Comparison of ENCODE assay signal across 1 cellular context in the genomic region with DNA sequence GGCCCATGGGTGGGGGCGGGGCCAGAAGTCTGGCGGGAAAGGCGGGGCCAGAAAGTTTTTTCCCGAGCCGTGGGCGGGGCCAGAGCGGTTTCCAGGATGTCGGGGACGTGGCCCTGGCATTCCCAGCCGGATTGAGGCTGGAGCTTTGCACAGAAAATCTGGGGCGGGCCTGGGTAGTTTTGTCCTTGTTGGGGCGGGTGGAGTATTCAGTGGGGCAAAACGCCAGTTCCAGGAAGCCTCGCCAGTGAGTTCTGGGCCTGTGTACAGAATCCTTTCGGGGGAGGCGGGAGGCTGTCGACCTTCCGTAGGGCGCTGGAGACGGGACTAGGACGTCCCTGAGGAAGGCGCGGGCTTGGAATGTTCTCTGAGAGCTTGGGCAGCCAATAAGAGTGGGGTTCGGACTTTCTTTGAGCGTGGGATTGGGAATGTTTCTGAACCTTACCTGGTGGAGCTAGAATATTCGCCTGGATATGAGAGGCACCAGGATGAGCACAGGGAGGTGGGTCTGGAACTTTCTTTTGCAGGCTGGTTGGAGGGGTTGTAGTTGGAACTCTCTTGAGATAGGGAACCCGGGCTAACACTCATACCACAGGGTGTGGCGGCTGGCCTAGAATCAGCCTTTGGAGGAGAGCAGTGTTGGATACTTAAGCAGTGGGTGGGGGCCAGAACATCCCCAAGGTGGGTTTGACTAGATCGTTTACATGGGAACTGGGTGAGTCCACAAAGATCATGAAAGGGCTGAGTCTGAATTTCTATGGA.
A peak's percentile ranks its signal among the peaks of the same experiment; 100 is the strongest.
TF ChIP-seq lines count a peak whose summit lies in the region.

No MANE protein-coding gene starts in this region.

TF ChIP-seq in HepG2, 621 proteins besides CTCF, POLR2A, EP300 and RAD21 (continued from another document and continues in another):
- no peak for TF ChIP-seq HOXD1 (CRISPR knock-in tag; IDR thresholded peaks at IDR 0.05)
- TF ChIP-seq, protein P1, sequence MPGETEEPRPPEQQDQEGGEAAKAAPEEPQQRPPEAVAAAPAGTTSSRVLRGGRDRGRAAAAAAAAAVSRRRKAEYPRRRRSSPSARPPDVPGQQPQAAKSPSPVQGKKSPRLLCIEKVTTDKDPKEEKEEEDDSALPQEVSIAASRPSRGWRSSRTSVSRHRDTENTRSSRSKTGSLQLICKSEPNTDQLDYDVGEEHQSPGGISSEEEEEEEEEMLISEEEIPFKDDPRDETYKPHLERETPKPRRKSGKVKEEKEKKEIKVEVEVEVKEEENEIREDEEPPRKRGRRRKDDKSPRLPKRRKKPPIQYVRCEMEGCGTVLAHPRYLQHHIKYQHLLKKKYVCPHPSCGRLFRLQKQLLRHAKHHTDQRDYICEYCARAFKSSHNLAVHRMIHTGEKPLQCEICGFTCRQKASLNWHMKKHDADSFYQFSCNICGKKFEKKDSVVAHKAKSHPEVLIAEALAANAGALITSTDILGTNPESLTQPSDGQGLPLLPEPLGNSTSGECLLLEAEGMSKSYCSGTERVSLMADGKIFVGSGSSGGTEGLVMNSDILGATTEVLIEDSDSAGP (CRISPR knock-in tag; IDR thresholded peaks at IDR 0.05; ENCODE audit: borderline replicate concordance), result peak; percentile 20; the same call in 1 of the 2 replicates
- 0 out of 2 replicates have a peak, but pooled peaks have one; percentile 28 for TF ChIP-seq ZNF792 (CRISPR knock-in tag; IDR thresholded peaks at IDR 0.05)
- peak; percentile 65; the same call in 1 of the 3 replicates for TF ChIP-seq MXI1 (IDR thresholded peaks at IDR 0.05; ENCODE audit: borderline replicate concordance, low read depth, low read length)
- TF ChIP-seq TBX3 (IDR thresholded peaks at IDR 0.05; ENCODE audit: borderline replicate concordance), result no peak
- TF ChIP-seq ZNF839 (CRISPR knock-in tag; IDR thresholded peaks at IDR 0.05; ENCODE audit: borderline replicate concordance), result peak; percentile 69; the same call in 1 of the 2 replicates
- TF ChIP-seq, protein P2, sequence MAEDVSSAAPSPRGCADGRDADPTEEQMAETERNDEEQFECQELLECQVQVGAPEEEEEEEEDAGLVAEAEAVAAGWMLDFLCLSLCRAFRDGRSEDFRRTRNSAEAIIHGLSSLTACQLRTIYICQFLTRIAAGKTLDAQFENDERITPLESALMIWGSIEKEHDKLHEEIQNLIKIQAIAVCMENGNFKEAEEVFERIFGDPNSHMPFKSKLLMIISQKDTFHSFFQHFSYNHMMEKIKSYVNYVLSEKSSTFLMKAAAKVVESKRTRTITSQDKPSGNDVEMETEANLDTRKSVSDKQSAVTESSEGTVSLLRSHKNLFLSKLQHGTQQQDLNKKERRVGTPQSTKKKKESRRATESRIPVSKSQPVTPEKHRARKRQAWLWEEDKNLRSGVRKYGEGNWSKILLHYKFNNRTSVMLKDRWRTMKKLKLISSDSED (CRISPR knock-in tag; IDR thresholded peaks at IDR 0.05), result no peak
- no peak for TF ChIP-seq RORA (CRISPR knock-in tag; IDR thresholded peaks at IDR 0.05)
- TF ChIP-seq, protein P3, sequence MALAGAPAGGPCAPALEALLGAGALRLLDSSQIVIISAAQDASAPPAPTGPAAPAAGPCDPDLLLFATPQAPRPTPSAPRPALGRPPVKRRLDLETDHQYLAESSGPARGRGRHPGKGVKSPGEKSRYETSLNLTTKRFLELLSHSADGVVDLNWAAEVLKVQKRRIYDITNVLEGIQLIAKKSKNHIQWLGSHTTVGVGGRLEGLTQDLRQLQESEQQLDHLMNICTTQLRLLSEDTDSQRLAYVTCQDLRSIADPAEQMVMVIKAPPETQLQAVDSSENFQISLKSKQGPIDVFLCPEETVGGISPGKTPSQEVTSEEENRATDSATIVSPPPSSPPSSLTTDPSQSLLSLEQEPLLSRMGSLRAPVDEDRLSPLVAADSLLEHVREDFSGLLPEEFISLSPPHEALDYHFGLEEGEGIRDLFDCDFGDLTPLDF (CRISPR knock-in tag; IDR thresholded peaks at IDR 0.05), result 0 out of 2 replicates have a peak, but pooled peaks have one; percentile 45
- TF ChIP-seq ZNF766 (CRISPR knock-in tag; IDR thresholded peaks at IDR 0.05; ENCODE audit: borderline replicate concordance), result 0 out of 2 replicates have a peak, but pooled peaks have one; percentile 43
- TF ChIP-seq, protein P4, sequence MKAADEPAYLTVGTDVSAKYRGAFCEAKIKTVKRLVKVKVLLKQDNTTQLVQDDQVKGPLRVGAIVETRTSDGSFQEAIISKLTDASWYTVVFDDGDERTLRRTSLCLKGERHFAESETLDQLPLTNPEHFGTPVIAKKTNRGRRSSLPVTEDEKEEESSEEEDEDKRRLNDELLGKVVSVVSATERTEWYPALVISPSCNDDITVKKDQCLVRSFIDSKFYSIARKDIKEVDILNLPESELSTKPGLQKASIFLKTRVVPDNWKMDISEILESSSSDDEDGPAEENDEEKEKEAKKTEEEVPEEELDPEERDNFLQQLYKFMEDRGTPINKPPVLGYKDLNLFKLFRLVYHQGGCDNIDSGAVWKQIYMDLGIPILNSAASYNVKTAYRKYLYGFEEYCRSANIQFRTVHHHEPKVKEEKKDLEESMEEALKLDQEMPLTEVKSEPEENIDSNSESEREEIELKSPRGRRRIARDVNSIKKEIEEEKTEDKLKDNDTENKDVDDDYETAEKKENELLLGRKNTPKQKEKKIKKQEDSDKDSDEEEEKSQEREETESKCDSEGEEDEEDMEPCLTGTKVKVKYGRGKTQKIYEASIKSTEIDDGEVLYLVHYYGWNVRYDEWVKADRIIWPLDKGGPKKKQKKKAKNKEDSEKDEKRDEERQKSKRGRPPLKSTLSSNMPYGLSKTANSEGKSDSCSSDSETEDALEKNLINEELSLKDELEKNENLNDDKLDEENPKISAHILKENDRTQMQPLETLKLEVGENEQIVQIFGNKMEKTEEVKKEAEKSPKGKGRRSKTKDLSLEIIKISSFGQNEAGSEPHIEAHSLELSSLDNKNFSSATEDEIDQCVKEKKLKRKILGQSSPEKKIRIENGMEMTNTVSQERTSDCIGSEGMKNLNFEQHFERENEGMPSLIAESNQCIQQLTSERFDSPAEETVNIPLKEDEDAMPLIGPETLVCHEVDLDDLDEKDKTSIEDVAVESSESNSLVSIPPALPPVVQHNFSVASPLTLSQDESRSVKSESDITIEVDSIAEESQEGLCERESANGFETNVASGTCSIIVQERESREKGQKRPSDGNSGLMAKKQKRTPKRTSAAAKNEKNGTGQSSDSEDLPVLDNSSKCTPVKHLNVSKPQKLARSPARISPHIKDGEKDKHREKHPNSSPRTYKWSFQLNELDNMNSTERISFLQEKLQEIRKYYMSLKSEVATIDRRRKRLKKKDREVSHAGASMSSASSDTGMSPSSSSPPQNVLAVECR (CRISPR knock-in tag; IDR thresholded peaks at IDR 0.05; ENCODE audit: borderline replicate concordance), result peak; percentile 70; the same call in 1 of the 2 replicates
- no peak for TF ChIP-seq ZSCAN30 (CRISPR knock-in tag; IDR thresholded peaks at IDR 0.05)
- TF ChIP-seq, protein P5, sequence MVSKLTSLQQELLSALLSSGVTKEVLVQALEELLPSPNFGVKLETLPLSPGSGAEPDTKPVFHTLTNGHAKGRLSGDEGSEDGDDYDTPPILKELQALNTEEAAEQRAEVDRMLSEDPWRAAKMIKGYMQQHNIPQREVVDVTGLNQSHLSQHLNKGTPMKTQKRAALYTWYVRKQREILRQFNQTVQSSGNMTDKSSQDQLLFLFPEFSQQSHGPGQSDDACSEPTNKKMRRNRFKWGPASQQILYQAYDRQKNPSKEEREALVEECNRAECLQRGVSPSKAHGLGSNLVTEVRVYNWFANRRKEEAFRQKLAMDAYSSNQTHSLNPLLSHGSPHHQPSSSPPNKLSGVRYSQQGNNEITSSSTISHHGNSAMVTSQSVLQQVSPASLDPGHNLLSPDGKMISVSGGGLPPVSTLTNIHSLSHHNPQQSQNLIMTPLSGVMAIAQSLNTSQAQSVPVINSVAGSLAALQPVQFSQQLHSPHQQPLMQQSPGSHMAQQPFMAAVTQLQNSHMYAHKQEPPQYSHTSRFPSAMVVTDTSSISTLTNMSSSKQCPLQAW (CRISPR knock-in tag; IDR thresholded peaks at IDR 0.05), result peak; percentile 52
- TF ChIP-seq PAWR (CRISPR knock-in tag; IDR thresholded peaks at IDR 0.05; ENCODE audit: borderline replicate concordance), result no peak
- no peak for TF ChIP-seq HHEX (CRISPR knock-in tag; IDR thresholded peaks at IDR 0.05)
- TF ChIP-seq PTBP1 (IDR thresholded peaks at IDR 0.05; ENCODE audit: low read depth, low read length, poor library complexity, severe bottlenecking), result no peak
- TF ChIP-seq ERF (CRISPR knock-in tag; IDR thresholded peaks at IDR 0.05), result peak; percentile 21
- TF ChIP-seq, protein P6, sequence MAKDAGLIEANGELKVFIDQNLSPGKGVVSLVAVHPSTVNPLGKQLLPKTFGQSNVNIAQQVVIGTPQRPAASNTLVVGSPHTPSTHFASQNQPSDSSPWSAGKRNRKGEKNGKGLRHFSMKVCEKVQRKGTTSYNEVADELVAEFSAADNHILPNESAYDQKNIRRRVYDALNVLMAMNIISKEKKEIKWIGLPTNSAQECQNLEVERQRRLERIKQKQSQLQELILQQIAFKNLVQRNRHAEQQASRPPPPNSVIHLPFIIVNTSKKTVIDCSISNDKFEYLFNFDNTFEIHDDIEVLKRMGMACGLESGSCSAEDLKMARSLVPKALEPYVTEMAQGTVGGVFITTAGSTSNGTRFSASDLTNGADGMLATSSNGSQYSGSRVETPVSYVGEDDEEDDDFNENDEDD (CRISPR knock-in tag; IDR thresholded peaks at IDR 0.05; ENCODE audit: borderline replicate concordance), result no peak; the same call in 1 of the 2 replicates
- TF ChIP-seq, protein P7, sequence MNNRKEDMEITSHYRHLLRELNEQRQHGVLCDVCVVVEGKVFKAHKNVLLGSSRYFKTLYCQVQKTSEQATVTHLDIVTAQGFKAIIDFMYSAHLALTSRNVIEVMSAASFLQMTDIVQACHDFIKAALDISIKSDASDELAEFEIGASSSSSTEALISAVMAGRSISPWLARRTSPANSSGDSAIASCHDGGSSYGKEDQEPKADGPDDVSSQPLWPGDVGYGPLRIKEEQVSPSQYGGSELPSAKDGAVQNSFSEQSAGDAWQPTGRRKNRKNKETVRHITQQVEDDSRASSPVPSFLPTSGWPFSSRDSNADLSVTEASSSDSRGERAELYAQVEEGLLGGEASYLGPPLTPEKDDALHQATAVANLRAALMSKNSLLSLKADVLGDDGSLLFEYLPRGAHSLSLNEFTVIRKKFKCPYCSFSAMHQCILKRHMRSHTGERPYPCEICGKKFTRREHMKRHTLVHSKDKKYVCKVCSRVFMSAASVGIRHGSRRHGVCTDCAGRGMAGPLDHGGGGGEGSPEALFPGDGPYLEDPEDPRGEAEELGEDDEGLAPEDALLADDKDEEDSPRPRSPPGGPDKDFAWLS (CRISPR knock-in tag; IDR thresholded peaks at IDR 0.05; ENCODE audit: borderline replicate concordance), result peak; percentile 35; the same call in 1 of the 2 replicates
- TF ChIP-seq, protein P8, sequence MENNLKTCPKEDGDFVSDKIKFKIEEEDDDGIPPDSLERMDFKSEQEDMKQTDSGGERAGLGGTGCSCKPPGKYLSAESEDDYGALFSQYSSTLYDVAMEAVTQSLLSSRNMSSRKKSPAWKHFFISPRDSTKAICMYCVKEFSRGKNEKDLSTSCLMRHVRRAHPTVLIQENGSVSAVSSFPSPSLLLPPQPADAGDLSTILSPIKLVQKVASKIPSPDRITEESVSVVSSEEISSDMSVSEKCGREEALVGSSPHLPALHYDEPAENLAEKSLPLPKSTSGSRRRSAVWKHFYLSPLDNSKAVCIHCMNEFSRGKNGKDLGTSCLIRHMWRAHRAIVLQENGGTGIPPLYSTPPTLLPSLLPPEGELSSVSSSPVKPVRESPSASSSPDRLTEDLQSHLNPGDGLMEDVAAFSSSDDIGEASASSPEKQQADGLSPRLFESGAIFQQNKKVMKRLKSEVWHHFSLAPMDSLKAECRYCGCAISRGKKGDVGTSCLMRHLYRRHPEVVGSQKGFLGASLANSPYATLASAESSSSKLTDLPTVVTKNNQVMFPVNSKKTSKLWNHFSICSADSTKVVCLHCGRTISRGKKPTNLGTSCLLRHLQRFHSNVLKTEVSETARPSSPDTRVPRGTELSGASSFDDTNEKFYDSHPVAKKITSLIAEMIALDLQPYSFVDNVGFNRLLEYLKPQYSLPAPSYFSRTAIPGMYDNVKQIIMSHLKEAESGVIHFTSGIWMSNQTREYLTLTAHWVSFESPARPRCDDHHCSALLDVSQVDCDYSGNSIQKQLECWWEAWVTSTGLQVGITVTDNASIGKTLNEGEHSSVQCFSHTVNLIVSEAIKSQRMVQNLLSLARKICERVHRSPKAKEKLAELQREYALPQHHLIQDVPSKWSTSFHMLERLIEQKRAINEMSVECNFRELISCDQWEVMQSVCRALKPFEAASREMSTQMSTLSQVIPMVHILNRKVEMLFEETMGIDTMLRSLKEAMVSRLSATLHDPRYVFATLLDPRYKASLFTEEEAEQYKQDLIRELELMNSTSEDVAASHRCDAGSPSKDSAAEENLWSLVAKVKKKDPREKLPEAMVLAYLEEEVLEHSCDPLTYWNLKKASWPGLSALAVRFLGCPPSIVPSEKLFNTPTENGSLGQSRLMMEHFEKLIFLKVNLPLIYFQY (CRISPR knock-in tag; IDR thresholded peaks at IDR 0.05; ENCODE audit: borderline replicate concordance), result no peak
- TF ChIP-seq, protein P9, sequence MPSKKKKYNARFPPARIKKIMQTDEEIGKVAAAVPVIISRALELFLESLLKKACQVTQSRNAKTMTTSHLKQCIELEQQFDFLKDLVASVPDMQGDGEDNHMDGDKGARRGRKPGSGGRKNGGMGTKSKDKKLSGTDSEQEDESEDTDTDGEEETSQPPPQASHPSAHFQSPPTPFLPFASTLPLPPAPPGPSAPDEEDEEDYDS (CRISPR knock-in tag; IDR thresholded peaks at IDR 0.05), result no peak; the same call in none of the 2 replicates
- TF ChIP-seq POLR2AphosphoS5 (IDR thresholded peaks at IDR 0.05; ENCODE audit: low read depth, low read length), result peak; percentile 68
- TF ChIP-seq ZNF232 (CRISPR knock-in tag; IDR thresholded peaks at IDR 0.05; ENCODE audit: borderline replicate concordance), result 0 out of 2 replicates have a peak, but pooled peaks have one; percentile 46
- TF ChIP-seq, protein P10, sequence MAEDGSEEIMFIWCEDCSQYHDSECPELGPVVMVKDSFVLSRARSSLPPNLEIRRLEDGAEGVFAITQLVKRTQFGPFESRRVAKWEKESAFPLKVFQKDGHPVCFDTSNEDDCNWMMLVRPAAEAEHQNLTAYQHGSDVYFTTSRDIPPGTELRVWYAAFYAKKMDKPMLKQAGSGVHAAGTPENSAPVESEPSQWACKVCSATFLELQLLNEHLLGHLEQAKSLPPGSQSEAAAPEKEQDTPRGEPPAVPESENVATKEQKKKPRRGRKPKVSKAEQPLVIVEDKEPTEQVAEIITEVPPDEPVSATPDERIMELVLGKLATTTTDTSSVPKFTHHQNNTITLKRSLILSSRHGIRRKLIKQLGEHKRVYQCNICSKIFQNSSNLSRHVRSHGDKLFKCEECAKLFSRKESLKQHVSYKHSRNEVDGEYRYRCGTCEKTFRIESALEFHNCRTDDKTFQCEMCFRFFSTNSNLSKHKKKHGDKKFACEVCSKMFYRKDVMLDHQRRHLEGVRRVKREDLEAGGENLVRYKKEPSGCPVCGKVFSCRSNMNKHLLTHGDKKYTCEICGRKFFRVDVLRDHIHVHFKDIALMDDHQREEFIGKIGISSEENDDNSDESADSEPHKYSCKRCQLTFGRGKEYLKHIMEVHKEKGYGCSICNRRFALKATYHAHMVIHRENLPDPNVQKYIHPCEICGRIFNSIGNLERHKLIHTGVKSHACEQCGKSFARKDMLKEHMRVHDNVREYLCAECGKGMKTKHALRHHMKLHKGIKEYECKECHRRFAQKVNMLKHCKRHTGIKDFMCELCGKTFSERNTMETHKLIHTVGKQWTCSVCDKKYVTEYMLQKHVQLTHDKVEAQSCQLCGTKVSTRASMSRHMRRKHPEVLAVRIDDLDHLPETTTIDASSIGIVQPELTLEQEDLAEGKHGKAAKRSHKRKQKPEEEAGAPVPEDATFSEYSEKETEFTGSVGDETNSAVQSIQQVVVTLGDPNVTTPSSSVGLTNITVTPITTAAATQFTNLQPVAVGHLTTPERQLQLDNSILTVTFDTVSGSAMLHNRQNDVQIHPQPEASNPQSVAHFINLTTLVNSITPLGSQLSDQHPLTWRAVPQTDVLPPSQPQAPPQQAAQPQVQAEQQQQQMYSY (CRISPR knock-in tag; IDR thresholded peaks at IDR 0.05), result 0 out of 2 replicates have a peak, but pooled peaks have one; percentile 36
- no peak for TF ChIP-seq ZBTB42 (CRISPR knock-in tag; IDR thresholded peaks at IDR 0.05)
- TF ChIP-seq ARID2 (CRISPR knock-in tag; IDR thresholded peaks at IDR 0.05; ENCODE audit: borderline replicate concordance), result 0 out of 2 replicates have a peak, but pooled peaks have one; percentile 70
